1 cellular context compared by ENCODE assay signal in genomic region chr20:51434556-51435256, GRCh38.
TF ChIP-seq lines count a peak whose summit lies in the region.

No MANE protein-coding gene starts in this region.

TF ChIP-seq in K562, 482 proteins besides CTCF, POLR2A, EP300 and RAD21 (continued from another document):
- TF ChIP-seq FOSL1 (tag; conservative IDR thresholded peaks at IDR 0.05) (peak; percentile 86), BCLAF1 (IDR thresholded peaks at IDR 0.05; ENCODE audit: borderline replicate concordance in 1 of 2, control insufficient read depth in 1 of 2, low read depth in 2 of 2, low read length in 1 of 2) (no peak), JUN (IDR thresholded peaks at IDR 0.05; ENCODE audit: borderline replicate concordance, low read depth, low read length) (peak; percentile 35; the same call in 1 of the 2 replicates), JUN (CRISPR knock-in tag; IDR thresholded peaks at IDR 0.05; ENCODE audit: borderline replicate concordance) (no peak), RBM39 (optimal IDR thresholded peaks at IDR 0.05; ENCODE audit: low read depth, low read length) (no peak), ZNF57 (CRISPR knock-in tag; IDR thresholded peaks at IDR 0.05) (no peak), ATF7 (IDR thresholded peaks at IDR 0.05) (peak; percentile 35; the same call in 1 of the 2 replicates), CEBPG (CRISPR knock-in tag; IDR thresholded peaks at IDR 0.05) (peak; percentile 88), CEBPG (tag; conservative IDR thresholded peaks at IDR 0.05 in 1 of 2, IDR thresholded peaks at IDR 0.05 in 1 of 2) (peak; percentile 81 to 97), MXD1 (CRISPR knock-in tag; IDR thresholded peaks at IDR 0.05; ENCODE audit: borderline replicate concordance, poor library complexity, severe bottlenecking) (no peak), ARID1B (IDR thresholded peaks at IDR 0.05) (peak; percentile 32), DPF2 (IDR thresholded peaks at IDR 0.05) (0 out of 2 replicates have a peak, but pooled peaks have one; percentile 15), JUND (IDR thresholded peaks at IDR 0.05; ENCODE audit: borderline replicate concordance, low read depth, low read length) (peak; percentile 54), JUND (tag; IDR thresholded peaks at IDR 0.05; ENCODE audit: borderline replicate concordance, low read depth, low read length) (peak; percentile 62; the same call in 1 of the 3 replicates), CEBPB (tag; IDR thresholded peaks at IDR 0.05) (peak; percentile 45; the same call in 1 of the 2 replicates), CREBBP (IDR thresholded peaks at IDR 0.05; ENCODE audit: low read depth, low read length) (no peak), ZNF586 (CRISPR knock-in tag; conservative IDR thresholded peaks at IDR 0.05) (no peak), PYGO2 (tag; IDR thresholded peaks at IDR 0.05) (no peak), HCFC1 (IDR thresholded peaks at IDR 0.05; ENCODE audit: low read depth, low read length) (no peak), ZFP36 (IDR thresholded peaks at IDR 0.05; ENCODE audit: low read depth, low read length, partially characterized antibody) (peak; percentile 13), ZNF592 (IDR thresholded peaks at IDR 0.05) (0 out of 2 replicates have a peak, but pooled peaks have one; percentile 18), FIP1L1 (IDR thresholded peaks at IDR 0.05; ENCODE audit: low read depth, low read length, poor library complexity, severe bottlenecking) (no peak), MAFG (tag; conservative IDR thresholded peaks at IDR 0.05) (peak; percentile 32; the same call in 1 of the 2 replicates), LEF1 (IDR thresholded peaks at IDR 0.05) (no peak), VEZF1 (CRISPR knock-in tag; IDR thresholded peaks at IDR 0.05) (peak; percentile 16; the same call in 1 of the 2 replicates), RFX1 (IDR thresholded peaks at IDR 0.05) (no peak), TSC22D4 (tag; IDR thresholded peaks at IDR 0.05) (no peak), THAP12 (CRISPR knock-in tag; IDR thresholded peaks at IDR 0.05) (no peak), MYNN (IDR thresholded peaks at IDR 0.05) (no peak), MYNN (CRISPR knock-in tag; IDR thresholded peaks at IDR 0.05) (no peak), SRF (CRISPR knock-in tag; IDR thresholded peaks at IDR 0.05) (peak in 1 of 2 experiments; percentile 89; a peak in 1 of 4 replicates), ATF3 (IDR thresholded peaks at IDR 0.05) (peak; percentile 95), ATF3 (CRISPR knock-in tag; conservative IDR thresholded peaks at IDR 0.05) (no peak), ARHGAP35 (IDR thresholded peaks at IDR 0.05; ENCODE audit: partially characterized antibody) (no peak), MCM3 (IDR thresholded peaks at IDR 0.05) (no peak), C11orf30 (IDR thresholded peaks at IDR 0.05; ENCODE audit: low read depth) (peak; percentile 37; the same call in 1 of the 2 replicates), SRSF1 (IDR thresholded peaks at IDR 0.05; ENCODE audit: low read depth, low read length) (no peak), REST (CRISPR knock-in tag; IDR thresholded peaks at IDR 0.05; ENCODE audit: low read depth) (no peak), MEIS2 (IDR thresholded peaks at IDR 0.05; ENCODE audit: partially characterized antibody) (peak; percentile 59), FOXP4 (CRISPR knock-in tag; IDR thresholded peaks at IDR 0.05; ENCODE audit: borderline replicate concordance) (no peak)
